Comparison of ENCODE assay signal across 15 cellular contexts in the genomic region with DNA sequence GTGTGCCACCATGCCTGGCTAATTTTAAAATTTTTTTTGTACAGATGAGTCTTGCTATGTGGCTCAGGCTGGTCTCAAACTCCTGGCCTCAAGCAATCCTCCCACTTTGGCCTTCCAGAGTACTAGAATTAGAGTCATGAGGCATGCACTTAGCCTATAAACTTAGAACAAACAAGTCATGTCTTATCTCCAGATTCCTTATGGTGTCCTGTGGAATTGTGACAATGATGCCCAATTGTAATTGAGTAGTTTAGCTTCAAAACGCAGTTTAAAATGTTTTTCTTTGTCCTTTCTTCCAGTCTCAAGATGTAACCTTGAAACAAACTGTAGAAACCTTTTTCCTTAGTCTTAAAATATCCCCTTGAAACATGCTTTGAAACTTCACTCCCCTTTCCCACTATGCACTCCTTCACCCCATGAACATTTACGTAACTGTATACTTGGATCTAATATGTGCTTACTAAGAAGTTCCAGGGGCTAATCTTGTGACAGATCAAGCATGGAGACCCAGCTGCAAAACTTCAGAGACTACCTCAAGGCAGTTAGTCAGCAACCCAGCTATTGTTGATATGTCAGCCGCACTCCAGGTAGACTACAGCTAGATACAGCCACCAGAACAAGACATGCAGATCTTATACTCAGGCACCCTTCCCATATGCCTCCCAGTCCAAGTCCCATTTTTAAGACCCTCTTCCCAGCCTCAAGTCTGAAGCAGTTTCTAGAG. TPM values are rescaled to one million over a fixed set of nuclear protein-coding genes. Genes with fewer than 3 reads are reported as not detected.
DNase-seq lines count a peak whose midpoint lies in the region; ATAC-seq, FAIRE-seq and TF ChIP-seq lines count a peak whose summit lies in the region.
"Had no signal": no experiment of that assay in that cellular context is flagged by ENCODE, and none has a peak within 500 bp of the region (broad histone marks: within the 10 kb centered on the region; RNA-seq: fewer than 3 reads in every experiment).

No MANE protein-coding gene starts in this region.

- DNase-seq in GM23338 (ENCODE audit: low spot score) = no peak
- peak in 1 of 4 experiments; percentile 65 for DNase-seq in K562 (ENCODE audit: extremely low read depth in 1 of 4, low spot score in 3 of 4)
- DNase-seq in kidney tubule cell (ENCODE audit: low spot score) = peak; percentile 47
- no peak for DNase-seq in neural crest cell (ENCODE audit: low read depth, low spot score)
- DNase-seq in NCI-H526 (lab: John Stamatoyannopoulos, UW) = no peak
- DNase-seq in stimulated activated CD8-positive, alpha-beta memory T cell treated with anti-CD3 and anti-CD28 coated beads, Interleukin-4, amount 100 ng/mL, for 48 hours = no peak
- no peak for DNase-seq in lower leg skin (ENCODE audit: low spot score in 2 of 2)
- DNase-seq: 8988T; CD4-positive, CD25-positive, alpha-beta regulatory T cell; DMS53; GF-D8; GOT3; H9 had no signal

- WGBS in K562 (ENCODE audit: insufficient coverage, low coverage, missing lambda C conversion rate) = 6% methylated on average over 3 of the region's 3 CpGs
- 92 to 94% methylated on average over 3 of the region's 3 CpGs for WGBS in lower leg skin, 2 donors

- H3K4me1 ChIP-seq in GM23338 (ENCODE audit: insufficient read depth) (no peaks in the 10 kb centered on the region), K562 (replicated peaks in 1 of 2; ENCODE audit: control insufficient read depth in 2 of 2, insufficient read depth in 2 of 2, low read length in 2 of 2) (peaks cover 6 to 43% of the 10 kb centered on the region in 2 experiments)

- H3K9me1 ChIP-seq in K562 (ENCODE audit: control insufficient read depth, insufficient read depth, low read length) = no peaks in the 10 kb centered on the region

- H2AFZ ChIP-seq in GM23338 (no peak overlapping the region), K562 (ENCODE audit: low read depth, low read length) (peak overlapping the region; percentile 18; the same call in 1 of the 2 replicates)

- CTCF ChIA-PET in K562 (lab: Yijun Ruan, JAX; ENCODE audit: low intra/inter-chr PET ratio) = no interaction called here

- H3K36me3 ChIP-seq in GM23338 (ENCODE audit: insufficient read depth) = no peaks in the 10 kb centered on the region
- H3K36me3 ChIP-seq in K562 (ENCODE audit: control insufficient read depth, insufficient read depth, low read length) = peaks cover 83% of the 10 kb centered on the region

- H3K4me2 ChIP-seq in GM23338 = no peak overlapping the region
- peak overlapping the region; percentile 32 for H3K4me2 ChIP-seq in K562 (ENCODE audit: insufficient read depth, low read length)
- H3K4me2 ChIP-seq: BLaER1 treated with 17β-estradiol and CSF1 and Interleukin-3, amounts not matched to agents 10 nM and 100 nM had no signal

- intact Hi-C loops in K562 (cut with micrococcal nuclease) (no loop called here), lower leg skin (cut with DNase I; ENCODE audit: low total_unique reads) (no loop called here)

- POLR2A ChIA-PET in K562 (lab: Yijun Ruan, JAX) = interaction anchor here (0.6 to 1.4 kb wide), 3 partner anchors 9 to 417 kb away, joined by 3 to 6 read pairs (median 4); no protein-coding TSS in a partner anchor

- H3K4me3 ChIP-seq in GM23338 = no peak overlapping the region
- H3K4me3 ChIP-seq in K562 = no peak overlapping the region
- no peak overlapping the region for H3K4me3 ChIP-seq in lower leg skin (ENCODE audit: low read depth, poor library complexity, severe bottlenecking)
- H3K4me3 ChIP-seq: BLaER1 treated with 17β-estradiol and CSF1 and Interleukin-3, amounts not matched to agents 10 nM and 100 nM had no signal

- ATAC-seq in GM23338 (no peak), K562 (peak; percentile 71), GM21381 (IDR thresholded peaks at IDR 0.05; ENCODE audit: unreplicated experiment) (no peak)

- H3K4me1 Mint-ChIP-seq in GM23338 (peaks cover 4% of the 10 kb centered on the region; the same call in 1 of the 3 replicates), neural crest cell (no peaks in the 10 kb centered on the region)
- H3K4me1 Mint-ChIP-seq: H9 had no signal

- TF ChIP-seq RAD21 in K562 (CRISPR knock-in tag; conservative IDR thresholded peaks at IDR 0.05 in 1 of 2, IDR thresholded peaks at IDR 0.05 in 1 of 2) = no peak

- H3K36me3 Mint-ChIP-seq in GM23338 (ENCODE audit: low read depth) (no peaks in the 10 kb centered on the region), neural crest cell (ENCODE audit: low read depth) (no peaks in the 10 kb centered on the region)

- H3K27ac ChIP-seq in GM23338 (ENCODE audit: low read depth) = no peak overlapping the region
- peak overlapping the region; percentile 75 for H3K27ac ChIP-seq in K562 (ENCODE audit: extremely low read depth, low read depth, low read length)
- H3K27ac ChIP-seq: BLaER1 treated with 17β-estradiol and CSF1 and Interleukin-3, amounts not matched to agents 10 nM and 100 nM had no signal

- H3K4me3 Mint-ChIP-seq in GM23338 = no peak overlapping the region
- H3K4me3 Mint-ChIP-seq in neural crest cell = no peak overlapping the region
- H3K4me3 Mint-ChIP-seq: H9 had no signal

- peak; percentile 48 for FAIRE-seq in K562 (lab: Jason Lieb, UNC)

- H3K9ac ChIP-seq in K562 (ENCODE audit: insufficient read depth in 1 of 2, low read depth in 2 of 2, low read length in 2 of 2) = peak overlapping the region; percentile 33 to 35; a peak in 2 of 4 replicates
- H3K9ac ChIP-seq: BLaER1 treated with 17β-estradiol and CSF1 and Interleukin-3, amounts not matched to agents 10 nM and 100 nM had no signal

- H4K20me1 ChIP-seq in GM23338 (replicated peaks; ENCODE audit: insufficient read depth) (no peaks in the 10 kb centered on the region), K562 (replicated peaks; ENCODE audit: control insufficient read depth, insufficient read depth, low read length) (no peaks in the 10 kb centered on the region)
- H4K20me1 ChIP-seq: BLaER1 treated with 17β-estradiol and CSF1 and Interleukin-3, amounts not matched to agents 10 nM and 100 nM had no signal

- H3K27me3 ChIP-seq in GM23338 (ENCODE audit: insufficient read depth) = no peaks in the 10 kb centered on the region
- H3K27me3 ChIP-seq in K562 (ENCODE audit: control insufficient read depth in 2 of 2, insufficient read depth in 2 of 2, low read length in 2 of 2) = no peaks in the 10 kb centered on the region
- H3K27me3 ChIP-seq: BLaER1 treated with 17β-estradiol and CSF1 and Interleukin-3, amounts not matched to agents 10 nM and 100 nM had no signal

- H3K79me2 ChIP-seq in GM23338 (replicated peaks; ENCODE audit: insufficient read depth) (no peaks in the 10 kb centered on the region), K562 (ENCODE audit: control insufficient read depth, insufficient read depth, low read length) (peaks cover 90% of the 10 kb centered on the region)

- BruUV-seq in K562 (replicated peaks; lab: Mats Ljungman, UMichigan) = no TSS peak

- H3K27ac Mint-ChIP-seq in GM23338 (peak overlapping the region; percentile 63; the same call in 1 of the 2 replicates), neural crest cell (ENCODE audit: unreplicated experiment) (peak overlapping the region; percentile 78)
- H3K27ac Mint-ChIP-seq: CD4-positive, CD25-positive, alpha-beta regulatory T cell had no signal

- H3K27me3 Mint-ChIP-seq in GM23338 (ENCODE audit: insufficient read depth, low read depth, poor library complexity) (no peaks in the 10 kb centered on the region), neural crest cell (ENCODE audit: low read depth) (no peaks in the 10 kb centered on the region)
- H3K27me3 Mint-ChIP-seq: CD4-positive, CD25-positive, alpha-beta regulatory T cell had no signal

- H3K9me2 ChIP-seq in GM23338 (ENCODE audit: insufficient read depth) = no peaks in the 10 kb centered on the region

- no peaks in the 10 kb centered on the region; the same call in 2 of the 3 replicates for H3K9me3 Mint-ChIP-seq in GM23338
- no peaks in the 10 kb centered on the region for H3K9me3 Mint-ChIP-seq in neural crest cell
- H3K9me3 Mint-ChIP-seq: CD4-positive, CD25-positive, alpha-beta regulatory T cell; H9 had no signal

- in situ Hi-C loops in K562 (cut with MboI) = no loop called here

- peak; percentile 9; the same call in 1 of the 2 replicates for TF ChIP-seq EP300 in K562 (IDR thresholded peaks at IDR 0.05; ENCODE audit: low read length)

- no peaks in the 10 kb centered on the region for H3K9me3 ChIP-seq in K562 (replicated peaks; ENCODE audit: control insufficient read depth, insufficient read depth, low read depth, low read length)
- H3K9me3 ChIP-seq: BLaER1 treated with 17β-estradiol and CSF1 and Interleukin-3, amounts not matched to agents 10 nM and 100 nM had no signal

- TF ChIP-seq CTCF in GM23338 (conservative IDR thresholded peaks at IDR 0.05; ENCODE audit: low read depth in 2 of 2) = no peak
- no peak for TF ChIP-seq CTCF in K562 (IDR thresholded peaks at IDR 0.05 in 2 of 3, conservative IDR thresholded peaks at IDR 0.05 in 1 of 3; ENCODE audit: insufficient read depth in 2 of 3, low read depth in 1 of 3, low read length in 3 of 3)
- no peak for TF ChIP-seq CTCF in neural crest cell (conservative IDR thresholded peaks at IDR 0.05)
- TF ChIP-seq CTCF in lower leg skin (IDR thresholded peaks at IDR 0.05) = no peak

- H3F3A ChIP-seq in GM23338 (replicated peaks; ENCODE audit: low read depth) = no peaks in the 10 kb centered on the region

- no peak for TF ChIP-seq POLR2A in K562 (conservative IDR thresholded peaks at IDR 0.05)
- no peak for TF ChIP-seq POLR2A in lower leg skin (IDR thresholded peaks at IDR 0.05)

RNA-seq across cellular contexts. Expression of a gene that starts 46.2 kb away (rescaled TPM):
- 7.0 and 8.7 TPM in 2 replicates for total RNA-seq in GM23338 (2014; rRNA removed; shearing (Covaris generic))
- 1.9 and 2.0 TPM in 2 replicates for polyA plus RNA-seq in GM23338 (2016; fragmentation: Nextera tagmentation; extraction: Ambion mirVana)
- 34.5 and 78.1 TPM in 2 replicates for total RNA-seq in K562 (2011; cell fraction: chromatin; rRNA removed; ENCODE audit: low replicate concordance)
- 44.4 and 48.3 TPM in 2 replicates for total RNA-seq in K562 (2011; cell fraction: nucleolus; rRNA removed)
- 69.6 and 93.7 TPM in 2 replicates for total RNA-seq in K562 (2011; cell fraction: nucleoplasm; rRNA removed)
- total RNA-seq in K562 (2014; rRNA removed) = 74.9 and 77.6 TPM in 2 replicates
- 68.7 and 75.4 TPM in 2 replicates for total RNA-seq in K562 (2014; rRNA removed; fragmentation: Illumina TruSeq; extraction: Trizol)
- 51.1 and 55.2 TPM in 2 replicates for total RNA-seq in K562 (2015; rRNA removed; fragmentation: Illumina TruSeq; extraction: Trizol)
- total RNA-seq in K562 (2021) = 75.0 and 78.4 TPM in 2 replicates
- polyA plus RNA-seq in K562 (2011; rRNA removed) = 33.3 and 59.7 TPM in 2 replicates
- polyA plus RNA-seq in K562 (2011; cell fraction: cytosol; rRNA removed) = 15.3 and 17.2 TPM in 2 replicates
- 12.3 and 13.9 TPM in 2 replicates for polyA plus RNA-seq in K562 (2011; cell fraction: nucleus; rRNA removed)
- polyA plus RNA-seq in K562 (2012) = 44.4 and 59.0 TPM in 2 replicates
- 50.5 and 62.6 TPM in 2 replicates for polyA plus RNA-seq in K562 (2014; fragmentation: Illumina TruSeq; extraction: Trizol)
- polyA plus RNA-seq in K562 (2014; fragmentation: Nextera tagmentation; extraction: Ambion mirVana) = 10 to 100 TPM; 24.5 to 27.7 TPM
- polyA plus RNA-seq in K562 (2014; rRNA removed) = 47.5 and 48.7 TPM in 2 replicates
- 39.6 and 50.2 TPM in 2 replicates for polyA minus RNA-seq in K562 (2011; rRNA and poly(A)+ RNA removed)
- 22.8 and 28.5 TPM in 2 replicates for polyA minus RNA-seq in K562 (2011; cell fraction: cytosol; rRNA and poly(A)+ RNA removed)
- polyA minus RNA-seq in K562 (2011; cell fraction: nucleus; rRNA and poly(A)+ RNA removed) = 26.5 and 34.9 TPM in 2 replicates
- 3.0 and 3.3 TPM in 2 replicates for total RNA-seq in neural crest cell
- 10 to 100 TPM; 33.5 to 85.7 (median 37.1) TPM for total RNA-seq in lower leg skin
